1 cellular context compared by ENCODE assay signal in the genomic region with DNA sequence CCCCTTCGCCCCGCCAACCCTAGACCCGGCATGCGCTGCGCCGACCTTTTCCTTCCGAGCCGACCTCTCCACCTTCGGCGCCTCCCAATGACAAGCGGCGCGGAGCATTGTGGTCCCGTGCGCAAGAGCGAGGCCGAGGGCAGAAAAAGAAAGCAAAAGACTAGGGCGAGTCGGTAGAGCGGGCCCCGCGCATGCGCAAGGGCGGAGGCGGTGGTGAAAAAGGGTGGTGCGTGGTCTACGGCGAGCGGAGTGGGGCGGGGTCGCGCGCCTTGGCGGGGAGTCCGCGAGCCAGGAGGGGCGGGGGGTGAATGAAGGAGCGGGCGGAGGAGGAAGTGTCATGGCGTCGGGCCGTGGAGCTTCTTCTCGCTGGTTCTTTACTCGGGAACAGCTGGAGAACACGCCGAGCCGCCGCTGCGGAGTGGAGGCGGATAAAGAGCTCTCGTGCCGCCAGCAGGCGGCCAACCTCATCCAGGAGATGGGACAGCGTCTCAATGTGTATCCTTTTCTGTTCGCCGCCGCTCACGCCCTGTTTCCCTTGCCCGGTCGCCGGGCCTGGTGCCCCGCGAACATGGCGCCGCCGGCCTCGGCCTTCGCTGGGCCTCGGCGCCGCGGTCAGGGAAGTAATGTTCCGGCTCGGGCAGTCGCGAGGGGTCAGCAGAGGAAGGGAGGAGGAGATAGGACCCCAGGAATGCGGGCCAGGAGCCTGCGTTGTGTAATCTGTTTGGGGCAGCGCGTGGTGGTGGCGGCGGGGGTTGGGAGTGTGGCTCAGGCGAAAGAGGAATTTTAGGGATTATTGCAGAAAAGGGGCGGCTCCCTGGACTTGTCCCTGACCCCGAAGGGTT.
TF ChIP-seq lines count a peak whose summit lies in the region.

A gene (plus strand): TSS at position 305 of the 842 bp plus-strand sequence. CDS start 33 bp downstream, at position 338.

TF ChIP-seq in K562, 482 proteins besides CTCF, POLR2A, EP300 and RAD21 (continued from another document and continues in another):
- TF ChIP-seq, protein P1, sequence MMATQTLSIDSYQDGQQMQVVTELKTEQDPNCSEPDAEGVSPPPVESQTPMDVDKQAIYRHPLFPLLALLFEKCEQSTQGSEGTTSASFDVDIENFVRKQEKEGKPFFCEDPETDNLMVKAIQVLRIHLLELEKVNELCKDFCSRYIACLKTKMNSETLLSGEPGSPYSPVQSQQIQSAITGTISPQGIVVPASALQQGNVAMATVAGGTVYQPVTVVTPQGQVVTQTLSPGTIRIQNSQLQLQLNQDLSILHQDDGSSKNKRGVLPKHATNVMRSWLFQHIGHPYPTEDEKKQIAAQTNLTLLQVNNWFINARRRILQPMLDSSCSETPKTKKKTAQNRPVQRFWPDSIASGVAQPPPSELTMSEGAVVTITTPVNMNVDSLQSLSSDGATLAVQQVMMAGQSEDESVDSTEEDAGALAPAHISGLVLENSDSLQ (IDR thresholded peaks at IDR 0.05): no peak
- TF ChIP-seq, protein P2, sequence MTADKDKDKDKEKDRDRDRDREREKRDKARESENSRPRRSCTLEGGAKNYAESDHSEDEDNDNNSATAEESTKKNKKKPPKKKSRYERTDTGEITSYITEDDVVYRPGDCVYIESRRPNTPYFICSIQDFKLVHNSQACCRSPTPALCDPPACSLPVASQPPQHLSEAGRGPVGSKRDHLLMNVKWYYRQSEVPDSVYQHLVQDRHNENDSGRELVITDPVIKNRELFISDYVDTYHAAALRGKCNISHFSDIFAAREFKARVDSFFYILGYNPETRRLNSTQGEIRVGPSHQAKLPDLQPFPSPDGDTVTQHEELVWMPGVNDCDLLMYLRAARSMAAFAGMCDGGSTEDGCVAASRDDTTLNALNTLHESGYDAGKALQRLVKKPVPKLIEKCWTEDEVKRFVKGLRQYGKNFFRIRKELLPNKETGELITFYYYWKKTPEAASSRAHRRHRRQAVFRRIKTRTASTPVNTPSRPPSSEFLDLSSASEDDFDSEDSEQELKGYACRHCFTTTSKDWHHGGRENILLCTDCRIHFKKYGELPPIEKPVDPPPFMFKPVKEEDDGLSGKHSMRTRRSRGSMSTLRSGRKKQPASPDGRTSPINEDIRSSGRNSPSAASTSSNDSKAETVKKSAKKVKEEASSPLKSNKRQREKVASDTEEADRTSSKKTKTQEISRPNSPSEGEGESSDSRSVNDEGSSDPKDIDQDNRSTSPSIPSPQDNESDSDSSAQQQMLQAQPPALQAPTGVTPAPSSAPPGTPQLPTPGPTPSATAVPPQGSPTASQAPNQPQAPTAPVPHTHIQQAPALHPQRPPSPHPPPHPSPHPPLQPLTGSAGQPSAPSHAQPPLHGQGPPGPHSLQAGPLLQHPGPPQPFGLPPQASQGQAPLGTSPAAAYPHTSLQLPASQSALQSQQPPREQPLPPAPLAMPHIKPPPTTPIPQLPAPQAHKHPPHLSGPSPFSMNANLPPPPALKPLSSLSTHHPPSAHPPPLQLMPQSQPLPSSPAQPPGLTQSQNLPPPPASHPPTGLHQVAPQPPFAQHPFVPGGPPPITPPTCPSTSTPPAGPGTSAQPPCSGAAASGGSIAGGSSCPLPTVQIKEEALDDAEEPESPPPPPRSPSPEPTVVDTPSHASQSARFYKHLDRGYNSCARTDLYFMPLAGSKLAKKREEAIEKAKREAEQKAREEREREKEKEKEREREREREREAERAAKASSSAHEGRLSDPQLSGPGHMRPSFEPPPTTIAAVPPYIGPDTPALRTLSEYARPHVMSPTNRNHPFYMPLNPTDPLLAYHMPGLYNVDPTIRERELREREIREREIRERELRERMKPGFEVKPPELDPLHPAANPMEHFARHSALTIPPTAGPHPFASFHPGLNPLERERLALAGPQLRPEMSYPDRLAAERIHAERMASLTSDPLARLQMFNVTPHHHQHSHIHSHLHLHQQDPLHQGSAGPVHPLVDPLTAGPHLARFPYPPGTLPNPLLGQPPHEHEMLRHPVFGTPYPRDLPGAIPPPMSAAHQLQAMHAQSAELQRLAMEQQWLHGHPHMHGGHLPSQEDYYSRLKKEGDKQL (CRISPR knock-in tag; IDR thresholded peaks at IDR 0.05; ENCODE audit: borderline replicate concordance): 0 out of 2 replicates have a peak, but pooled peaks have one; percentile 30
- TF ChIP-seq, protein P3, sequence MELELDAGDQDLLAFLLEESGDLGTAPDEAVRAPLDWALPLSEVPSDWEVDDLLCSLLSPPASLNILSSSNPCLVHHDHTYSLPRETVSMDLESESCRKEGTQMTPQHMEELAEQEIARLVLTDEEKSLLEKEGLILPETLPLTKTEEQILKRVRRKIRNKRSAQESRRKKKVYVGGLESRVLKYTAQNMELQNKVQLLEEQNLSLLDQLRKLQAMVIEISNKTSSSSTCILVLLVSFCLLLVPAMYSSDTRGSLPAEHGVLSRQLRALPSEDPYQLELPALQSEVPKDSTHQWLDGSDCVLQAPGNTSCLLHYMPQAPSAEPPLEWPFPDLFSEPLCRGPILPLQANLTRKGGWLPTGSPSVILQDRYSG (tag; conservative IDR thresholded peaks at IDR 0.05; ENCODE audit: low read depth): no peak
- TF ChIP-seq, protein P4, sequence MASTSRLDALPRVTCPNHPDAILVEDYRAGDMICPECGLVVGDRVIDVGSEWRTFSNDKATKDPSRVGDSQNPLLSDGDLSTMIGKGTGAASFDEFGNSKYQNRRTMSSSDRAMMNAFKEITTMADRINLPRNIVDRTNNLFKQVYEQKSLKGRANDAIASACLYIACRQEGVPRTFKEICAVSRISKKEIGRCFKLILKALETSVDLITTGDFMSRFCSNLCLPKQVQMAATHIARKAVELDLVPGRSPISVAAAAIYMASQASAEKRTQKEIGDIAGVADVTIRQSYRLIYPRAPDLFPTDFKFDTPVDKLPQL (IDR thresholded peaks at IDR 0.05; ENCODE audit: extremely low read depth, insufficient read length): no peak
- TF ChIP-seq ZNF76 (CRISPR knock-in tag; IDR thresholded peaks at IDR 0.05; ENCODE audit: borderline replicate concordance) (no peak), MECOM (CRISPR knock-in tag; IDR thresholded peaks at IDR 0.05) (no peak), POLR2AphosphoS5 (IDR thresholded peaks at IDR 0.05; ENCODE audit: control insufficient read depth, insufficient read depth, low read depth, low read length) (peak; percentile 65), SP1 (CRISPR knock-in tag; IDR thresholded peaks at IDR 0.05) (peak; percentile 90), MCM7 (IDR thresholded peaks at IDR 0.05) (no peak), SIN3A (IDR thresholded peaks at IDR 0.05; ENCODE audit: borderline replicate concordance in 2 of 2, control insufficient read depth in 1 of 2, low read depth in 2 of 2, low read length in 2 of 2) (peak in 1 of 2 experiments; percentile 40; a peak in 1 of 4 replicates), ZNF707 (CRISPR knock-in tag; conservative IDR thresholded peaks at IDR 0.05) (no peak), ZC3H4 (CRISPR knock-in tag; IDR thresholded peaks at IDR 0.05; ENCODE audit: borderline replicate concordance) (no peak)
- TF ChIP-seq, protein P5, sequence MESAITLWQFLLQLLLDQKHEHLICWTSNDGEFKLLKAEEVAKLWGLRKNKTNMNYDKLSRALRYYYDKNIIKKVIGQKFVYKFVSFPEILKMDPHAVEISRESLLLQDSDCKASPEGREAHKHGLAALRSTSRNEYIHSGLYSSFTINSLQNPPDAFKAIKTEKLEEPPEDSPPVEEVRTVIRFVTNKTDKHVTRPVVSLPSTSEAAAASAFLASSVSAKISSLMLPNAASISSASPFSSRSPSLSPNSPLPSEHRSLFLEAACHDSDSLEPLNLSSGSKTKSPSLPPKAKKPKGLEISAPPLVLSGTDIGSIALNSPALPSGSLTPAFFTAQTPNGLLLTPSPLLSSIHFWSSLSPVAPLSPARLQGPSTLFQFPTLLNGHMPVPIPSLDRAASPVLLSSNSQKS (CRISPR knock-in tag; IDR thresholded peaks at IDR 0.05): no peak
- TF ChIP-seq, protein P6, sequence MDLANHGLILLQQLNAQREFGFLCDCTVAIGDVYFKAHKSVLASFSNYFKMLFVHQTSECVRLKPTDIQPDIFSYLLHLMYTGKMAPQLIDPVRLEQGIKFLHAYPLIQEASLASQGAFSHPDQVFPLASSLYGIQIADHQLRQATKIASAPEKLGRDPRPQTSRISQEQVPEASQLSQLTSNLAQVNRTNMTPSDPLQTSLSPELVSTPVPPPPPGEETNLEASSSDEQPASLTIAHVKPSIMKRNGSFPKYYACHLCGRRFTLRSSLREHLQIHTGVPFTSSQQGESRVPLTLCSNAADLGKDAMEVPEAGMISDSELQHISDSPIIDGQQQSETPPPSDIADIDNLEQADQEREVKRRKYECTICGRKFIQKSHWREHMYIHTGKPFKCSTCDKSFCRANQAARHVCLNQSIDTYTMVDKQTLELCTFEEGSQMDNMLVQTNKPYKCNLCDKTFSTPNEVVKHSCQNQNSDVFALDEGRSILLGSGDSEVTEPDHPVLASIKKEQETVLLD (IDR thresholded peaks at IDR 0.05): peak; percentile 99
- TF ChIP-seq, protein P7, sequence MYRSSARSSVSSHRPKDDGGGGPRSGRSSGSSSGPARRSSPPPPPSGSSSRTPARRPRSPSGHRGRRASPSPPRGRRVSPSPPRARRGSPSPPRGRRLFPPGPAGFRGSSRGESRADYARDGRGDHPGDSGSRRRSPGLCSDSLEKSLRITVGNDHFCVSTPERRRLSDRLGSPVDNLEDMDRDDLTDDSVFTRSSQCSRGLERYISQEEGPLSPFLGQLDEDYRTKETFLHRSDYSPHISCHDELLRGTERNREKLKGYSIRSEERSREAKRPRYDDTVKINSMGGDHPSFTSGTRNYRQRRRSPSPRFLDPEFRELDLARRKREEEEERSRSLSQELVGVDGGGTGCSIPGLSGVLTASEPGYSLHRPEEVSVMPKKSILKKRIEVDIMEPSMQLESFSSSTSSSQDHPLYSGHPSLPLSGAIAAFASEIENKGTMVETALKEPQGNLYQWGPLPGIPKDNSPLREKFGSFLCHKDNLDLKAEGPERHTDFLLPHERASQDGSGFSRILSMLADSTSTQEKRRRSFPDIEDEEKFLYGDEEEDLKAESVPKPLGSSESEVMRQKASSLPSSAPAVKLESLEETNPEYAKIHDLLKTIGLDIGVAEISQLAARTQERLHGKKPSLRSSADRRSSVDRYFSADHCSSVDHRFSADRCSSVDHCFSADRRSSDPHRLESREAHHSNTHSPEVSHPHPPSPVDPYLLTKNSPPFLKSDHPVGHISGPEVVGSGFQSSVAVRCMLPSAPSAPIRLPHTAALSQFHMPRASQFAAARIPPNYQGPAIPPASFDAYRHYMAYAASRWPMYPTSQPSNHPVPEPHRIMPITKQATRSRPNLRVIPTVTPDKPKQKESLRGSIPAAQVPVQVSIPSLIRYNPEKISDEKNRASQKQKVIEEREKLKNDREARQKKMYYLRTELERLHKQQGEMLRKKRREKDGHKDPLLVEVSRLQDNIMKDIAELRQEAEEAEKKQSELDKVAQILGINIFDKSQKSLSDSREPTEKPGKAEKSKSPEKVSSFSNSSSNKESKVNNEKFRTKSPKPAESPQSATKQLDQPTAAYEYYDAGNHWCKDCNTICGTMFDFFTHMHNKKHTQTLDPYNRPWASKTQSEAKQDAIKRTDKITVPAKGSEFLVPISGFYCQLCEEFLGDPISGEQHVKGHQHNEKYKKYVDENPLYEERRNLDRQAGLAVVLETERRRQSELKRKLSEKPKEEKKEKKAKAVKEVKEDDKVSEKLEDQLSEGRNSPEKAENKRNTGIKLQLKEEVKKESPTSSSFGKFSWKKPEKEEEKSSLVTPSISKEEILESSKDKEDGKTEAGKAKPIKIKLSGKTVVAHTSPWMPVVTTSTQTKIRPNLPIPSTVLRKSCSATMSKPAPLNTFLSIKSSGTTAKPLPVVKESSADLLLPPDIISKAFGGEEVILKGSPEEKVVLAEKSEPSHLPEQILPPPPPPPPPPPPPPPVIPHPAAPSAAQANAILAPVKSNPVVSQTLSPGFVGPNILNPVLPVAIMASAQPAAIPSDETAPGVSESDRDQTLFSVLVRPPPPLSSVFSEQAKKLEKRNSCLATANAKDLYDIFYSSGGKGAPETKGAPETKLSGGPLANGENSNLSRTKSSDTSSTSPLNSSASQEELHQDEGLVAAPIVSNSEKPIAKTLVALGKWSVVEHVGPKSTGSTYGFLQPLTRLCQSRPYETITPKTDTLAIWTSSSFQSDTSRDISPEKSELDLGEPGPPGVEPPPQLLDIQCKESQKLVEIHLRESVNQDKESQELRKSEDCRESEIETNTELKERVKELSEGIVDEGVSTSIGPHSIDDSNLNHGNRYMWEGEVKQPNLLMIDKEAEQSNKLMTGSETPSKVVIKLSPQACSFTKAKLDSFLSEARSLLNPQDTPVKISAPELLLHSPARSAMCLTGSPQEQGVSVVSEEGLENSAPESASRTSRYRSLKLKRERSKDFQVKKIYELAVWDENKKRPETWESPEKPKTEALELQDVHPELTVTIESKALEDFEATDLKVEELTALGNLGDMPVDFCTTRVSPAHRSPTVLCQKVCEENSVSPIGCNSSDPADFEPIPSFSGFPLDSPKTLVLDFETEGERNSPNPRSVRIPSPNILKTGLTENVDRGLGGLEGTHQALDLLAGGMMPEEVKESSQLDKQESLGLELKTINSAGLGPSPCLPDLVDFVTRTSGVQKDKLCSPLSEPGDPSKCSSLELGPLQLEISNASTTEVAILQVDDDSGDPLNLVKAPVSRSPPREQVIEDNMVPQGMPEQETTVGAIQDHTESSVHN (IDR thresholded peaks at IDR 0.05; ENCODE audit: borderline replicate concordance in 1 of 2, low read depth in 1 of 2): no peak
- TF ChIP-seq, protein P8, sequence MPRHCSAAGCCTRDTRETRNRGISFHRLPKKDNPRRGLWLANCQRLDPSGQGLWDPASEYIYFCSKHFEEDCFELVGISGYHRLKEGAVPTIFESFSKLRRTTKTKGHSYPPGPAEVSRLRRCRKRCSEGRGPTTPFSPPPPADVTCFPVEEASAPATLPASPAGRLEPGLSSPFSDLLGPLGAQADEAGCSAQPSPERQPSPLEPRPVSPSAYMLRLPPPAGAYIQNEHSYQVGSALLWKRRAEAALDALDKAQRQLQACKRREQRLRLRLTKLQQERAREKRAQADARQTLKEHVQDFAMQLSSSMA (CRISPR knock-in tag; IDR thresholded peaks at IDR 0.05): no peak
